ENCODE assay signal across 1 cellular context in the genomic region with DNA sequence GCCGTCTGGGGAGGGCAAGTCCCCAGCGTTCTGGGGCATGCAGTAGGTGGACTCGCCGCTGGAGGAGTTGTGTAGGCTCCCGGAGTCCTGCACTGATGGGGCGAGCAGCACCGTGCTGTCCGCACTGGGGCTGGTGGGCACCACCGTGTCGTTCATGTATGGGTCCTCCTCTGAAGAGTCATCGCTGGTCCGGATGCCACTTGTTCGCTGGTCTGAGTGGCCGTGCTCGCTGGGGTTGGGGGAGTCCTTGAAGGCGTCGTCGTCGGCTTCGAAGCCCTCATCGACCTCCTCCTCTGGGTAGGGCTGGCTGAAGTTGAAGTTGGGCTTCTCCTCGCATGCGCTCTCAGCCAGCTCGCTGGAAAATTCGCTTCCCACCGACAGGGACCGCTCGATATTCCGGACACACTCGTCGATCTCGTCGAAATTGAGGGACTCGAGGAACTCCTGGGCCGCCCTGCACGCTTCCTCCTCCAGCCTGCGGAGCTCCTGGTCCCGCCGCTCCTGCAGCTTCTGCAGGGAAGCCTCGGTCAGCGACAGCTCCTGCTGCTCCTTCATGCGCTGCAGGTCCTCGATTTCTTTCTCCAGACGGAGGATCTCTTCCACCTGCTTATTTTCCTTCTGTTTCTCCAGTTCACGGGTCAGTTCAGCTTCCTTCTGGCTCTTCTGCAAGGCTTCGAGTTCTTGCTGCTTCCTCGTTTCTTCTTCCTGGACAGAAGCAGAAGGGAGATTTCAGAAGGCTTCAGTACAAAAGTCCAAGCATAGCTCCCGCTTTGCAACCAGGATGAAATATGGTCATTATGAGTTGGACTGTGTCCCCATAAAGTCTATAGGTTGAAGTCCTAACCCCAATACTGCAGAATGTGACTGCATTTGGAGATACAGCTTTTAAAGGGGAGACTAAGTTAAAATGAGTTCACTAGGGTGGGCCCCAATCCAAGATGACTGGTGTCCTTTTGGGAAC.
TF ChIP-seq lines count a peak whose summit lies in the region.

No MANE protein-coding gene starts in this region.

TF ChIP-seq in WTC11, 78 proteins besides CTCF, POLR2A, EP300 and RAD21 (continued from another document):
- TF ChIP-seq ERG (CRISPR knock-in tag; IDR thresholded peaks at IDR 0.05), result no peak
- no peak for TF ChIP-seq ZNF263 (CRISPR knock-in tag; IDR thresholded peaks at IDR 0.05; ENCODE audit: low read depth)
- TF ChIP-seq CDX4 (CRISPR knock-in tag; IDR thresholded peaks at IDR 0.05; ENCODE audit: borderline replicate concordance), result no peak
- TF ChIP-seq FOXP1 (CRISPR knock-in tag; IDR thresholded peaks at IDR 0.05; ENCODE audit: borderline replicate concordance), result no peak
- TF ChIP-seq, protein P1, sequence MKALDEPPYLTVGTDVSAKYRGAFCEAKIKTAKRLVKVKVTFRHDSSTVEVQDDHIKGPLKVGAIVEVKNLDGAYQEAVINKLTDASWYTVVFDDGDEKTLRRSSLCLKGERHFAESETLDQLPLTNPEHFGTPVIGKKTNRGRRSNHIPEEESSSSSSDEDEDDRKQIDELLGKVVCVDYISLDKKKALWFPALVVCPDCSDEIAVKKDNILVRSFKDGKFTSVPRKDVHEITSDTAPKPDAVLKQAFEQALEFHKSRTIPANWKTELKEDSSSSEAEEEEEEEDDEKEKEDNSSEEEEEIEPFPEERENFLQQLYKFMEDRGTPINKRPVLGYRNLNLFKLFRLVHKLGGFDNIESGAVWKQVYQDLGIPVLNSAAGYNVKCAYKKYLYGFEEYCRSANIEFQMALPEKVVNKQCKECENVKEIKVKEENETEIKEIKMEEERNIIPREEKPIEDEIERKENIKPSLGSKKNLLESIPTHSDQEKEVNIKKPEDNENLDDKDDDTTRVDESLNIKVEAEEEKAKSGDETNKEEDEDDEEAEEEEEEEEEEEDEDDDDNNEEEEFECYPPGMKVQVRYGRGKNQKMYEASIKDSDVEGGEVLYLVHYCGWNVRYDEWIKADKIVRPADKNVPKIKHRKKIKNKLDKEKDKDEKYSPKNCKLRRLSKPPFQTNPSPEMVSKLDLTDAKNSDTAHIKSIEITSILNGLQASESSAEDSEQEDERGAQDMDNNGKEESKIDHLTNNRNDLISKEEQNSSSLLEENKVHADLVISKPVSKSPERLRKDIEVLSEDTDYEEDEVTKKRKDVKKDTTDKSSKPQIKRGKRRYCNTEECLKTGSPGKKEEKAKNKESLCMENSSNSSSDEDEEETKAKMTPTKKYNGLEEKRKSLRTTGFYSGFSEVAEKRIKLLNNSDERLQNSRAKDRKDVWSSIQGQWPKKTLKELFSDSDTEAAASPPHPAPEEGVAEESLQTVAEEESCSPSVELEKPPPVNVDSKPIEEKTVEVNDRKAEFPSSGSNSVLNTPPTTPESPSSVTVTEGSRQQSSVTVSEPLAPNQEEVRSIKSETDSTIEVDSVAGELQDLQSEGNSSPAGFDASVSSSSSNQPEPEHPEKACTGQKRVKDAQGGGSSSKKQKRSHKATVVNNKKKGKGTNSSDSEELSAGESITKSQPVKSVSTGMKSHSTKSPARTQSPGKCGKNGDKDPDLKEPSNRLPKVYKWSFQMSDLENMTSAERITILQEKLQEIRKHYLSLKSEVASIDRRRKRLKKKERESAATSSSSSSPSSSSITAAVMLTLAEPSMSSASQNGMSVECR (CRISPR knock-in tag; IDR thresholded peaks at IDR 0.05; ENCODE audit: borderline replicate concordance), result no peak
- TF ChIP-seq ATF1 (CRISPR knock-in tag; IDR thresholded peaks at IDR 0.05), result no peak
TF ChIP-seq in WTC11: peak in this region for 0.
